Comparison of ENCODE assay signal across 8 cellular contexts in the genomic region with DNA sequence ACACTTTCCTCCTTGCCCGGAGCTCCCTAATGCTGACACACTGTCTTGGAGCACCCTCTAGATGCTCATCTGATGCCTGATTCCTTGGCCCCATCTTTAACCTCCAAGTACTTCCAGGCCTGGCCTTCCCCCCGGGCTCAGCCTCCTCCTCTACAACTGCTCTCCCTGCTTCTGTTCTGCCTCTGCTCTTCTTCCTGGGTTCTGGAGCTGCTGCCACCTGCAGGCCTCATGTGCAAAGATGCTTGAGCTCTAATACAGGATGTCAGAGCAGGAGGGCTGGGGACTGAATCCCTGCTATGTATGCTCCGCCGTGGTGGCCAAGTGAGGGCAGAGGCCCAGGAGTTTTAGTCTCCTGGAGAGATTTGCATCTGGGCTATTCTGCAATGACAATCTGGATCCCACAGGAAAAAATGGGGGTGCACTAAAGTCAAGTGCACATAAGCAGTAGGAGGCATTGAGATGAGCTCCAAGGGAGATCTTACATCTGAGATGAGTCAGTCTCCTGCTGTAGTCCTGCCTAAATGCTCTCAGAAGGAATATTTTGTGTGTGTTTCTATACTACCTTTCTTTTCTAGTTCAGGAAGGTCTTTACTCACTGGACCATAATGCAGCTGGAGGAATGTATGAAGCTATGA.
DNase-seq lines count a peak whose midpoint lies in the region; ATAC-seq and TF ChIP-seq lines count a peak whose summit lies in the region.

No MANE protein-coding gene starts in this region.

- no peak overlapping the region for H2AFZ ChIP-seq in Loucy (ENCODE audit: low read length)

- peak overlapping the region; percentile 6 for H3K4me2 ChIP-seq in Loucy (ENCODE audit: low read depth, low read length, poor library complexity, severe bottlenecking)

- H3K4me1 ChIP-seq in Loucy (ENCODE audit: insufficient read depth, low read length, poor library complexity, severe bottlenecking) = peaks cover 31% of the 10 kb centered on the region

- DNase-seq in activated gamma-delta T cell treated with Interleukin-2 at 50 U/mL for 16 hours (peak; percentile 41), activated gamma-delta T cell (lab: John Stamatoyannopoulos, UW) (no peak), SKM-1 treated with dmso at 0.1 percent for 144 hours (lab: John Stamatoyannopoulos, UW; ENCODE audit: unreplicated experiment) (peak; percentile 58), cardiac fibroblast (ENCODE audit: low read depth in 2 of 2) (peak; percentile 75 to 77), left kidney (ENCODE audit: low read depth, low spot score) (peak; percentile 85)
- DNase-seq in stimulated activated naive CD8-positive, alpha-beta T cell treated with anti-CD3 and anti-CD28 coated beads, Interleukin-15, Interleukin-2, amounts not matched to agents 100 U/mL and 50 U/mL, for 24 hours = peak; percentile 51

- no peaks in the 10 kb centered on the region for H3K36me3 ChIP-seq in Loucy (ENCODE audit: insufficient read depth, low read length)

- H3K79me2 ChIP-seq in Loucy (ENCODE audit: insufficient read depth, low read length) = no peaks in the 10 kb centered on the region

- peak; percentile 89 for TF ChIP-seq CTCF in Loucy (conservative IDR thresholded peaks at IDR 0.05; ENCODE audit: low read length)
- peak; percentile 81 for TF ChIP-seq CTCF in cardiac fibroblast (IDR thresholded peaks at IDR 0.05; ENCODE audit: low read depth, low read length)

- H3K27me3 ChIP-seq in Loucy (ENCODE audit: insufficient read depth, low read length, poor library complexity, severe bottlenecking) = no peaks in the 10 kb centered on the region

- H3K9ac ChIP-seq in Loucy (ENCODE audit: low read depth, low read length, poor library complexity, severe bottlenecking) = peak overlapping the region; percentile 39

- H3F3A ChIP-seq in Loucy (ENCODE audit: low read depth) = no peaks in the 10 kb centered on the region

- no peaks in the 10 kb centered on the region for H3K9me2 ChIP-seq in Loucy (replicated peaks; ENCODE audit: low read depth, low read length)

- H4K20me1 ChIP-seq in Loucy (ENCODE audit: insufficient read depth, low read length, poor library complexity, severe bottlenecking) = no peaks in the 10 kb centered on the region

- H3K4me3 ChIP-seq in Loucy (ENCODE audit: low read length, poor library complexity, severe bottlenecking) (no peak overlapping the region), cardiac fibroblast (replicated peaks in 1 of 2; ENCODE audit: low read depth in 2 of 2, low read length in 2 of 2) (no peak overlapping the region)

- H3K9me3 ChIP-seq in Loucy (ENCODE audit: insufficient read depth, low read depth, low read length) = no peaks in the 10 kb centered on the region

- peak; percentile 67 for ATAC-seq in stimulated activated naive CD8-positive, alpha-beta T cell treated with anti-CD3 and anti-CD28 coated beads, Interleukin-15, Interleukin-2, amounts not matched to agents 100 U/mL and 50 U/mL, for 24 hours
- ATAC-seq in HG03039 (IDR thresholded peaks at IDR 0.05; ENCODE audit: unreplicated experiment) = no peak
